ENCODE assay signal across 18 cellular contexts in the genomic region with DNA sequence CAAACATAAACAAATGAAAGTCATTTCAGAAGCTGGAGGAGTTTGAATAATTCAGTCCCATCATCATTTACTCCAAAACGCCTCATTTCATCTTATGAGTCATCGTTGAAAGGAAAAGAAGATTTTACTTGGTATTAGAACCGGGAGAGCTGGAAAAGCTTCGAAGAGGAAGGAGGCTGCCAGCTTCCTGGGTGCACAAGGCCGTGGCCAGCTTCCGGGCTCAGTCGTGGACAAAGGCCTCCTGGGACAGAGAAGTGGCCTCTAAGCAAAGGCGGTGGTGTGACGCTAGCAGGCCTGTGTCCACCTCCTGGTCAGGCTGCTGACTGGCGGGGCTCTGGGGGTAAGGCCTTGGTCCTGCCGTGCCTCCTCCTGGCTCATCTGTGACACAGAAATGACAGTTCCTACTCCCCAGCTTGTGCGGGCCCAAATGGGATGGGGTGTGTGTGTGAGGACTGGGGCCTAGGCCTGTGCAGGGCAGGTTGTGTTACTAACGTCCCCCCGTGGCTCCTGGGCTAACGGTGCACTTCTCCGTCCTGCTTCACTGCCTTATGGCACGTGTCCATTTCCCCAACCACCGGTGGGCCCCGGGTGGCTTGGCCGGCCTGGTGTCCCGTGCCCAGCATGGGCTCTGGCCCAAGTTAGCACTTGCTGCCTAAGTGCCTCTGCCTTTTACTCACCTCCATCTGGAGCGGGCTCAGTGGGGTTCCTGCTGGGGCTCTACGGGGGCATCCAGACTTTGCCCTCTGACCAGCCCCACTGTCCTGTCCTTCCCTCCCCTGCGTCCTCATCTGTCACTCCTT.
DNase-seq lines count a peak whose midpoint lies in the region; ATAC-seq and TF ChIP-seq lines count a peak whose summit lies in the region.
"Had no signal": no experiment of that assay in that cellular context is flagged by ENCODE, and none has a peak within 500 bp of the region (broad histone marks: within the 10 kb centered on the region; RNA-seq: fewer than 3 reads in every experiment).

No MANE protein-coding gene starts in this region.

- ATAC-seq in HG02571 (IDR thresholded peaks at IDR 0.05; ENCODE audit: unreplicated experiment) (no peak), HG03565 (IDR thresholded peaks at IDR 0.05; ENCODE audit: unreplicated experiment) (no peak), HG02798 (IDR thresholded peaks at IDR 0.05; ENCODE audit: poor library complexity, unreplicated experiment) (no peak)
- ATAC-seq: body of pancreas; left lung; Right ventricle myocardium inferior; stimulated activated effector memory CD8-positive, alpha-beta T cell treated with anti-CD3 and anti-CD28 coated beads, Interleukin-12 subunit alpha, Interleukin-12 subunit beta, amount 100 ng/mL, for 72 hours had no signal

- no peak for TF ChIP-seq POLR2A in thyroid gland (IDR thresholded peaks at IDR 0.05)
- no peak for TF ChIP-seq POLR2A in esophagus muscularis mucosa (IDR thresholded peaks at IDR 0.05; ENCODE audit: low read depth)

- DNase-seq in ELR (ENCODE audit: low read depth) (peak; percentile 39), amniotic epithelial cell (ENCODE audit: low read depth) (peak; percentile 58), fibroblast of villous mesenchyme (ENCODE audit: low read depth) (peak; percentile 37), thyroid gland (peak; percentile 90), esophagus muscularis mucosa (ENCODE audit: extremely low spot score) (no peak)
- DNase-seq: activated CD4-positive, CD25-positive, alpha-beta regulatory T cell treated with anti-CD3 and anti-CD28 coated beads, Interleukin-2, amount 50 U/mL, for 72 hours; activated gamma-delta T cell treated with Interleukin-2 at 50 U/mL for 16 hours; body of pancreas; CD4-positive, alpha-beta memory T cell; dermis blood vessel endothelial cell; DND-41 had no signal

- H3K36me3 ChIP-seq in thyroid gland (no peaks in the 10 kb centered on the region), esophagus muscularis mucosa (no peaks in the 10 kb centered on the region)
- H3K36me3 ChIP-seq: left lung, tibial nerve had no signal

- H3K9me3 ChIP-seq in thyroid gland, result no peaks in the 10 kb centered on the region
- H3K9me3 ChIP-seq in esophagus muscularis mucosa, result peaks cover 0 to 8% (median 0%) of the 10 kb centered on the region in 4 donors
- H3K9me3 ChIP-seq: body of pancreas had no signal

- no peak overlapping the region for H3K4me3 ChIP-seq in fibroblast of villous mesenchyme (ENCODE audit: low read depth, low read length)
- H3K4me3 ChIP-seq in thyroid gland (replicated peaks in 1 of 3), result no peak overlapping the region
- H3K4me3 ChIP-seq in esophagus muscularis mucosa, result no peak overlapping the region
- H3K4me3 ChIP-seq: body of pancreas, left lung, tibial nerve had no signal

- intact Hi-C loops in thyroid gland (cut with DNase I) (no loop called here), esophagus muscularis mucosa (cut with DNase I) (no loop called here)

- no peak for TF ChIP-seq EP300 in esophagus muscularis mucosa (IDR thresholded peaks at IDR 0.05)

- peaks cover 12 to 27% of the 10 kb centered on the region in 2 donors for H3K4me1 ChIP-seq in thyroid gland
- H3K4me1 ChIP-seq in esophagus muscularis mucosa, result peaks cover 0 to 10% (median 5%) of the 10 kb centered on the region in 4 donors
- H3K4me1 ChIP-seq: body of pancreas, left lung had no signal

- TF ChIP-seq CTCF in fibroblast of villous mesenchyme (IDR thresholded peaks at IDR 0.05; ENCODE audit: insufficient read depth, low read depth, low read length) (no peak), thyroid gland (IDR thresholded peaks at IDR 0.05) (no peak), esophagus muscularis mucosa (IDR thresholded peaks at IDR 0.05) (no peak)

- H3K27me3 ChIP-seq in thyroid gland (no peaks in the 10 kb centered on the region), esophagus muscularis mucosa (no peaks in the 10 kb centered on the region)
- H3K27me3 ChIP-seq: body of pancreas, left lung, tibial nerve had no signal

- H3K27ac ChIP-seq in thyroid gland (peak overlapping the region in 1 of 3 donors; percentile 2), esophagus muscularis mucosa (replicated peaks in 1 of 4) (no peak overlapping the region)
- H3K27ac ChIP-seq: body of pancreas had no signal

- WGBS in thyroid gland, 2 donors, result 40 to 53% methylated on average over 15 to 22 of the region's 24 CpGs
- WGBS in esophagus muscularis mucosa, result 88% methylated on average over 21 of the region's 24 CpGs
